ENCODE assay signal across 16 cellular contexts in the genomic region with DNA sequence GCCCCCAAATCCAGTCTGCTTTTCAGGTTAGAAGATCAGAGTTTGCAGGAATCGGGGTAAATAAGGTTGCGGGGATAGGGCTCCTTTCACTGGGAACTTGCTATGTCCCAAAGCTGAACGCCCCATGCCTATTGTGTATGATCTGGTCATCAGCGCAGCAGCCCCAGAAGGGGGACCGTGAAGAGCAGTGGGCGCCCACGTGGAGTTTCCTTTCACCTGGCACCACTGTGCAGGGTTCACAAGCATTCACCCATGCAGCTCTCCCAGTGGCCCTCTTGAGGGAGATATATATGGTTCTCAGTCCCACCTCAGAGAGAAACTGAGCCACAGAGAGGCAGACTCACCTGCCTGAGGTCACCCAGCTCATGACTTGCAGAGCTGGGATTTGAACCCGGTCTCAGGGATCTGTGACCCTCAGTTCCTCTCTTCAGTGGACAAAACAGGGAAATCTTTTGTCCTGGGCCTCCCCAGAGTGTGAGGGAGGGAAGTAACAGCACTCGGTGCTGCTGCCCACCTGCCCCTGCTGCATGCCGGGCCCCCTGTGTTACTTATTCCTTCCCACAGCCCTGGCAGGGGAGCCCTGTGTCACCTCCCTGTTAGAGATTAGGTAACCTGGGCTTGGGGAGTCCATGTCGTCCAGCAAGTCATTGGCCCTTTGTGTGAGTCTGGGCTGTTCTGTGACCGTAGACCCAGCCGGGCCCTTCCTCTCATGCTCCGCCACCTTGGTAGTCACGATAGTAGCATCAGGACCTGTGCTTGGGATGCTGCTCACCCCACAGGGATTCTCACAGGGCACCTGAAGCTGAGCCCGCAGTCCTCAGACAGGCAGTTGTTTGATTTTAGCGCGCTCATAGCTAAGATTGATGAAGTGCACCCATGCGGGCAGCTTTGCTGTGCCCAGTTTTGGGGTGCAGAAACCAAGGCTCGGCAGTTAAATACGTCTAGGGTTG. TPM values are rescaled to one million over a fixed set of nuclear protein-coding genes. Genes with fewer than 3 reads are reported as not detected.
DNase-seq lines count a peak whose midpoint lies in the region; ATAC-seq and TF ChIP-seq lines count a peak whose summit lies in the region.
"Had no signal": no experiment of that assay in that cellular context is flagged by ENCODE, and none has a peak within 500 bp of the region (broad histone marks: within the 10 kb centered on the region; RNA-seq: fewer than 3 reads in every experiment).

No MANE protein-coding gene starts in this region.

- no peak overlapping the region for H3K18ac ChIP-seq in mesenchymal stem cell (ENCODE audit: low read depth in 1 of 2, low read length in 2 of 2)

- no peak overlapping the region for H2AFZ ChIP-seq in mesenchymal stem cell (ENCODE audit: low read depth, low read length)

- TF ChIP-seq CTCF in body of pancreas (IDR thresholded peaks at IDR 0.05): no peak
- TF ChIP-seq CTCF in thoracic aorta (IDR thresholded peaks at IDR 0.05): no peak
- TF ChIP-seq CTCF in colonic mucosa (IDR thresholded peaks at IDR 0.05): no peak

- H3K4ac ChIP-seq in mesenchymal stem cell (ENCODE audit: low read depth in 1 of 2, low read length in 2 of 2): no peak overlapping the region

- peaks cover 0 to 7% of the 10 kb centered on the region in 2 donors for H3K36me3 ChIP-seq in body of pancreas (replicated peaks in 1 of 2; ENCODE audit: insufficient read depth in 1 of 2, low read depth in 2 of 2)
- peaks cover 32 to 35% of the 10 kb centered on the region in 2 experiments for H3K36me3 ChIP-seq in mesenchymal stem cell (ENCODE audit: control insufficient read depth in 1 of 2, insufficient read depth in 2 of 2, low read depth in 1 of 2, low read length in 2 of 2)
- peaks cover 15% of the 10 kb centered on the region for H3K36me3 ChIP-seq in thoracic aorta
- peaks cover 7% of the 10 kb centered on the region for H3K36me3 ChIP-seq in colonic mucosa

- H3K9ac ChIP-seq in mesenchymal stem cell (ENCODE audit: low read length): peak overlapping the region; percentile 72
- peak overlapping the region in 1 of 2 donors; percentile 50 for H3K9ac ChIP-seq in colonic mucosa (ENCODE audit: low read depth in 2 of 2, low read length in 2 of 2)

- WGBS in body of pancreas, 2 donors: 85 to 87% methylated on average over 16 to 21 of the region's 21 CpGs
- 91% methylated on average over 21 of the region's 21 CpGs for whole genome bisulfite sequencing in mesenchymal stem cell

- H3K23ac ChIP-seq in mesenchymal stem cell (ENCODE audit: low read length in 2 of 2): no peak overlapping the region

- no peak overlapping the region for H3K27ac Mint-ChIP-seq in activated naive CD8-positive, alpha-beta T cell treated with anti-CD3 and anti-CD28 coated beads, Interleukin-2, amount 10 ng/mL, durations not matched to agents 7 days and 5 days
- no peak overlapping the region for H3K27ac Mint-ChIP-seq in activated naive CD8-positive, alpha-beta T cell treated with anti-CD3 and anti-CD28 coated beads, Interleukin-2, amount 50 U/mL, for 24 hours
- H3K27ac Mint-ChIP-seq: activated B cell treated with CpG ODN at 0.5 μM for 24 hours, type B pancreatic cell had no signal

- peak; percentile 15 for DNase-seq in activated naive CD8-positive, alpha-beta T cell treated with anti-CD3 and anti-CD28 coated beads, Interleukin-2, amount 10 ng/mL, durations not matched to agents 7 days and 5 days
- no peak for DNase-seq in activated naive CD8-positive, alpha-beta T cell treated with anti-CD3 and anti-CD28 coated beads, Interleukin-2, amount 50 U/mL, for 24 hours
- peak in 2 of 4 donors; percentile 5 to 10 for DNase-seq in body of pancreas
- no peak for DNase-seq in mesenchymal stem cell
- DNase-seq in thoracic aorta (ENCODE audit: low spot score): no peak
- no peak for DNase-seq in OCI-M1 (lab: John Stamatoyannopoulos, UW)
- no peak for DNase-seq in islet precursor cell
- no peak for DNase-seq in colonic mucosa
- DNase-seq: activated B cell treated with CpG ODN at 0.5 μM for 24 hours; activated T-cell treated with anti-CD3 and anti-CD28 coated beads, Interleukin-2, amount 50 U/mL, for 4 hours; foreskin melanocyte; NCI-H1930 had no signal

- peaks cover 28% of the 10 kb centered on the region for H3K79me1 ChIP-seq in mesenchymal stem cell (replicated peaks; ENCODE audit: low read length, poor library complexity, severe bottlenecking)

- no peaks in the 10 kb centered on the region for H3K27me3 Mint-ChIP-seq in activated naive CD8-positive, alpha-beta T cell treated with anti-CD3 and anti-CD28 coated beads, Interleukin-2, amount 10 ng/mL, durations not matched to agents 7 days and 5 days
- H3K27me3 Mint-ChIP-seq in activated naive CD8-positive, alpha-beta T cell treated with anti-CD3 and anti-CD28 coated beads, Interleukin-2, amount 50 U/mL, for 24 hours: no peaks in the 10 kb centered on the region
- H3K27me3 Mint-ChIP-seq: activated B cell treated with CpG ODN at 0.5 μM for 24 hours, type B pancreatic cell had no signal

- H3K4me2 ChIP-seq in mesenchymal stem cell (ENCODE audit: low read length, poor library complexity, severe bottlenecking): no peak overlapping the region

- H3K27ac ChIP-seq in body of pancreas (peak overlapping the region; percentile 74 to 85 (median 84)), mesenchymal stem cell (ENCODE audit: low read length, poor library complexity, severe bottlenecking) (peak overlapping the region; percentile 94), thoracic aorta (peak overlapping the region; percentile 69 to 93), colonic mucosa (no peak overlapping the region)

- no peak overlapping the region for H4K8ac ChIP-seq in mesenchymal stem cell (ENCODE audit: low read length)

- H3K27me3 ChIP-seq in body of pancreas: no peaks in the 10 kb centered on the region
- no peaks in the 10 kb centered on the region for H3K27me3 ChIP-seq in mesenchymal stem cell (ENCODE audit: control insufficient read depth in 1 of 2, insufficient read depth in 1 of 2, low read length in 2 of 2)
- no peaks in the 10 kb centered on the region for H3K27me3 ChIP-seq in thoracic aorta (replicated peaks; ENCODE audit: insufficient read depth)
- H3K27me3 ChIP-seq in colonic mucosa: no peaks in the 10 kb centered on the region
- H3K27me3 ChIP-seq: dorsolateral prefrontal cortex had no signal

- H3K4me1 Mint-ChIP-seq in activated naive CD8-positive, alpha-beta T cell treated with anti-CD3 and anti-CD28 coated beads, Interleukin-2, amount 10 ng/mL, durations not matched to agents 7 days and 5 days: peaks cover 16% of the 10 kb centered on the region
- peaks cover 14% of the 10 kb centered on the region for H3K4me1 Mint-ChIP-seq in activated naive CD8-positive, alpha-beta T cell treated with anti-CD3 and anti-CD28 coated beads, Interleukin-2, amount 50 U/mL, for 24 hours
- H3K4me1 Mint-ChIP-seq: activated B cell treated with CpG ODN at 0.5 μM for 24 hours had no signal

- no peaks in the 10 kb centered on the region for H3K9me3 ChIP-seq in body of pancreas
- no peaks in the 10 kb centered on the region for H3K9me3 ChIP-seq in mesenchymal stem cell (ENCODE audit: control insufficient read depth, low read length)
- H3K9me3 ChIP-seq in thoracic aorta: no peaks in the 10 kb centered on the region
- H3K9me3 ChIP-seq in colonic mucosa: no peaks in the 10 kb centered on the region

- H2BK120ac ChIP-seq in mesenchymal stem cell (ENCODE audit: low read depth, low read length): no peak overlapping the region

- H3K4me1 ChIP-seq in body of pancreas (peaks cover 50% of the 10 kb centered on the region), mesenchymal stem cell (ENCODE audit: control insufficient read depth, insufficient read depth, low read depth, low read length) (peaks cover 33% of the 10 kb centered on the region), thoracic aorta (ENCODE audit: control insufficient read depth in 1 of 2, low read depth in 2 of 2) (peaks cover 29 to 55% of the 10 kb centered on the region in 2 donors), colonic mucosa (peaks cover 17% of the 10 kb centered on the region)

- no peak overlapping the region for H2BK5ac ChIP-seq in mesenchymal stem cell (ENCODE audit: low read depth, low read length, poor library complexity, severe bottlenecking)

- H3K14ac ChIP-seq in mesenchymal stem cell (ENCODE audit: low read length in 2 of 2): no peak overlapping the region

- no peak overlapping the region for H3K4me3 Mint-ChIP-seq in activated naive CD8-positive, alpha-beta T cell treated with anti-CD3 and anti-CD28 coated beads, Interleukin-2, amount 10 ng/mL, durations not matched to agents 7 days and 5 days
- no peak overlapping the region for H3K4me3 Mint-ChIP-seq in activated naive CD8-positive, alpha-beta T cell treated with anti-CD3 and anti-CD28 coated beads, Interleukin-2, amount 50 U/mL, for 24 hours
- H3K4me3 Mint-ChIP-seq: activated B cell treated with CpG ODN at 0.5 μM for 24 hours; activated T-cell treated with anti-CD3 and anti-CD28 coated beads, Interleukin-2, amount 50 U/mL, for 4 hours; nephron; type B pancreatic cell had no signal

- no peak overlapping the region for H3K4me3 ChIP-seq in body of pancreas
- H3K4me3 ChIP-seq in mesenchymal stem cell (ENCODE audit: insufficient read depth in 1 of 2, low read depth in 1 of 2, low read length in 2 of 2): no peak overlapping the region
- no peak overlapping the region for H3K4me3 ChIP-seq in thoracic aorta
- H3K4me3 ChIP-seq in colonic mucosa: no peak overlapping the region
- H3K4me3 ChIP-seq: K562 had no signal

- H2BK15ac ChIP-seq in mesenchymal stem cell (ENCODE audit: low read depth, poor library complexity, severe bottlenecking): no peak overlapping the region

- POLR2A ChIA-PET in activated naive CD8-positive, alpha-beta T cell treated with anti-CD3 and anti-CD28 coated beads, Interleukin-2, amount 10 ng/mL, durations not matched to agents 7 days and 5 days (lab: Charles Lee): no interaction called here

- H2BK12ac ChIP-seq in mesenchymal stem cell (ENCODE audit: low read length in 2 of 2): peak overlapping the region in 1 of 2 experiments; percentile 15

- no peak for TF ChIP-seq POLR2A in body of pancreas (IDR thresholded peaks at IDR 0.05)

- peak overlapping the region; percentile 63 for H4K91ac ChIP-seq in mesenchymal stem cell (ENCODE audit: low read length)

- H3K9me3 Mint-ChIP-seq in activated naive CD8-positive, alpha-beta T cell treated with anti-CD3 and anti-CD28 coated beads, Interleukin-2, amount 10 ng/mL, durations not matched to agents 7 days and 5 days: no peaks in the 10 kb centered on the region
- H3K9me3 Mint-ChIP-seq in activated naive CD8-positive, alpha-beta T cell treated with anti-CD3 and anti-CD28 coated beads, Interleukin-2, amount 50 U/mL, for 24 hours: no peaks in the 10 kb centered on the region
- H3K9me3 Mint-ChIP-seq: activated B cell treated with CpG ODN at 0.5 μM for 24 hours; activated T-cell treated with anti-CD3 and anti-CD28 coated beads, Interleukin-2, amount 50 U/mL, for 4 hours; nephron; type B pancreatic cell had no signal

- peaks cover 5% of the 10 kb centered on the region for H3K36me3 Mint-ChIP-seq in activated naive CD8-positive, alpha-beta T cell treated with anti-CD3 and anti-CD28 coated beads, Interleukin-2, amount 10 ng/mL, durations not matched to agents 7 days and 5 days
- H3K36me3 Mint-ChIP-seq in activated naive CD8-positive, alpha-beta T cell treated with anti-CD3 and anti-CD28 coated beads, Interleukin-2, amount 50 U/mL, for 24 hours (ENCODE audit: low read depth): peaks cover 31% of the 10 kb centered on the region

- intact Hi-C loops in body of pancreas (cut with DNase I) (no loop called here), colonic mucosa (cut with DNase I) (no loop called here)

- ATAC-seq in activated naive CD8-positive, alpha-beta T cell treated with anti-CD3 and anti-CD28 coated beads, Interleukin-2, amount 10 ng/mL, durations not matched to agents 7 days and 5 days (ENCODE audit: low read depth): no peak
- no peak for ATAC-seq in activated naive CD8-positive, alpha-beta T cell treated with anti-CD3 and anti-CD28 coated beads, Interleukin-2, amount 50 U/mL, for 24 hours
- ATAC-seq in body of pancreas (no peak), thoracic aorta (ENCODE audit: insufficient number of reproducible peaks, low FRiP score, low read depth) (no peak)
- ATAC-seq: activated T-cell treated with anti-CD3 and anti-CD28 coated beads, Interleukin-2, amount 50 U/mL, for 4 hours; K562 had no signal

- H2AK5ac ChIP-seq in mesenchymal stem cell (ENCODE audit: low read length, severe bottlenecking): peak overlapping the region; percentile 78

RNA-seq across cellular contexts. Expression of a gene that starts 27.9 kb away (rescaled TPM):
- 10 to 100 TPM; 76.1 to 87.4 TPM for total RNA-seq in activated naive CD8-positive, alpha-beta T cell treated with anti-CD3 and anti-CD28 coated beads, Interleukin-2, amount 10 ng/mL, durations not matched to agents 7 days and 5 days
- total RNA-seq in body of pancreas (10 to 100 TPM; 31.1 to 77.5 TPM), thoracic aorta (100 to 1,000 TPM in 1 of 2 donors, 10 to 100 TPM in 1; 60.6 to 107 TPM), colonic mucosa (10 to 100 TPM; 46.0 to 87.5 TPM)
- 67.1 TPM for polyA plus RNA-seq in mesenchymal stem cell (2013, experiment 1 of 2)
- 63.7 TPM for polyA plus RNA-seq in mesenchymal stem cell (2013, experiment 2 of 2)

RNA-seq across cellular contexts. Expression of a gene that starts 38.6 kb away (rescaled TPM):
- not detected for total RNA-seq in activated naive CD8-positive, alpha-beta T cell treated with anti-CD3 and anti-CD28 coated beads, Interleukin-2, amount 10 ng/mL, durations not matched to agents 7 days and 5 days
- total RNA-seq in body of pancreas: 10 to 100 TPM; 13.0 to 17.8 TPM
- polyA plus RNA-seq in mesenchymal stem cell (2013, experiment 1 of 2): 17.9 TPM
- 17.9 TPM for polyA plus RNA-seq in mesenchymal stem cell (2013, experiment 2 of 2)
- 10 to 100 TPM; 22.6 to 23.0 TPM for total RNA-seq in thoracic aorta
- 1 to 10 TPM in 1 of 2 donors, under 1 TPM in 1; 0.99 to 1.1 TPM for total RNA-seq in colonic mucosa
- total RNA-seq: activated B cell treated with CpG ODN at 0.5 μM for 24 hours had no signal

RNA-seq across cellular contexts. Expression of a gene that starts 53.9 kb away (rescaled TPM):
- under 1 TPM in 1 of 2 experiments, not detected in 1; 0.11 TPM for total RNA-seq in activated naive CD8-positive, alpha-beta T cell treated with anti-CD3 and anti-CD28 coated beads, Interleukin-2, amount 10 ng/mL, durations not matched to agents 7 days and 5 days
- total RNA-seq in body of pancreas: not detected
- 0.03 TPM for polyA plus RNA-seq in mesenchymal stem cell (2013, experiment 1 of 2)
- 0.03 TPM for polyA plus RNA-seq in mesenchymal stem cell (2013, experiment 2 of 2)
- total RNA-seq in thoracic aorta: 1 to 10 TPM; 1.2 to 5.2 TPM
- total RNA-seq in colonic mucosa: under 1 TPM in 1 of 2 donors, not detected in 1; 0.08 TPM
- total RNA-seq: activated B cell treated with CpG ODN at 0.5 μM for 24 hours; activated T-cell treated with anti-CD3 and anti-CD28 coated beads, Interleukin-2, amount 50 U/mL, for 4 hours had no signal

Comparison
In these comparisons a context has a peak if more than half of its experiments do, and no peak if none do; other contexts are left out.
1. RNA of a gene that starts 38.6 kb away (total RNA-seq): 22.6 to 23.0 TPM in thoracic aorta and 13.0 to 17.8 TPM in body of pancreas; 0.99 to 1.1 TPM in colonic mucosa and not detected in activated naive CD8-positive, alpha-beta T cell treated with anti-CD3 and anti-CD28 coated beads, Interleukin-2, amount 10 ng/mL, durations not matched to agents 7 days and 5 days; every median in the first group is over 4 times any median in the second.